In the genomic region with DNA sequence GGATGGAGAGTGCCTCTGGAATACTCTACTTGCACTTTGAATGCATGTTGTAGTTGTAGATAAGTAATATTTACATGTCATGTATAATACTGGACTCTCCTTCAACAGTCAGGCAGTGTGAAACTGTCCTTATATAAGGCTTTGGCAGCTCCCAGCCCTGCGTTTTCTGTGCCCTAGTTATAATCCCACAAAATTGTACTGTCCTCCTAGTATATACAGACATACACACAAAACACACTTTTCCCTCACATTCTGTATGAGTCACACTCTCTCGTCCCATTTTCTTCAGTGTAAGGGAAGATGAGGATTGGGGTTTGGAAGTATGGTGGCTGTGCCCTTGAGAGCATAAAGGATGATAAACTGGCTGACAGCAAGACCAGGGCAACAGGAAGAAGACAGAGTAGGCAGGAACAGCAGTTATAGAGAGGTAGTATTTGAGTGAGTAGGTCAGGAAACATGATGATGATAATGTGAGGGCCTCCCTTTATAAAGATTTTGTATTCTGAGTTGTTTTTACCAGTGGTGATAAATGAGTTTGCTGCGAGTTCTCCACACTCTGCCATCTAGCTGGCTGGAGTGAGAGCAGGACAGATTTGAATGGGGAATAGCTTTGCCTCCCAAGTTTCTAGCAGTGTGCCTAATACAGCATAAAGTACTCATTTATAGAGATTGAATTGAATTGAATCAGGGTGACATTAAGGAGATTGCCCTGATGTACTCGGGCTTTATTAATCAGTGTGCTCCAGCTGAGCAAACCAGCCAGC, we compare ENCODE assay signal across 15 cellular contexts. TPM values are rescaled to one million over a fixed set of nuclear protein-coding genes. Genes with fewer than 3 reads are reported as not detected.
DNase-seq lines count a peak whose midpoint lies in the region; ATAC-seq, FAIRE-seq and TF ChIP-seq lines count a peak whose summit lies in the region.
"Had no signal": no experiment of that assay in that cellular context is flagged by ENCODE, and none has a peak within 500 bp of the region (broad histone marks: within the 10 kb centered on the region; RNA-seq: fewer than 3 reads in every experiment).

No MANE protein-coding gene starts in this region.

- H3K27me3 Mint-ChIP-seq in activated naive CD8-positive, alpha-beta T cell treated with anti-CD3 and anti-CD28 coated beads for 36 hours, result no peaks in the 10 kb centered on the region
- H3K27me3 Mint-ChIP-seq: stimulated activated memory B cell treated with anti-CD40 and anti-IgM and Interleukin-4, amounts not matched to agents 10 μg/mL and 1 μg/mL and 100 μg/mL, for 72 hours had no signal

- H3K4me1 Mint-ChIP-seq in activated naive CD8-positive, alpha-beta T cell treated with anti-CD3 and anti-CD28 coated beads for 36 hours, result peaks cover 38% of the 10 kb centered on the region

- H3K27ac ChIP-seq in cardiac muscle cell, result peak overlapping the region; percentile 5
- H3K27ac ChIP-seq: heart right ventricle, SK-N-MC had no signal

- H3K27me3 ChIP-seq in cardiac muscle cell, result no peaks in the 10 kb centered on the region
- H3K27me3 ChIP-seq: heart right ventricle had no signal

- peak; percentile 50 for FAIRE-seq in urothelium cell line (lab: Jason Lieb, UNC)
- FAIRE-seq: endometrium had no signal

- no peaks in the 10 kb centered on the region for H3K36me3 ChIP-seq in cardiac muscle cell

- H3K36me3 Mint-ChIP-seq in activated naive CD8-positive, alpha-beta T cell treated with anti-CD3 and anti-CD28 coated beads for 36 hours, result peaks cover 28% of the 10 kb centered on the region

- peaks cover 17% of the 10 kb centered on the region for H3K4me1 ChIP-seq in cardiac muscle cell (ENCODE audit: low read depth)

- H3K27ac Mint-ChIP-seq in activated naive CD8-positive, alpha-beta T cell treated with anti-CD3 and anti-CD28 coated beads for 36 hours, result peak overlapping the region; percentile 40
- H3K27ac Mint-ChIP-seq: stimulated activated memory B cell treated with anti-CD40 and anti-IgM and Interleukin-4, amounts not matched to agents 10 μg/mL and 1 μg/mL and 100 μg/mL, for 72 hours had no signal

- no peak overlapping the region for H3K4me3 Mint-ChIP-seq in activated naive CD8-positive, alpha-beta T cell treated with anti-CD3 and anti-CD28 coated beads for 36 hours
- H3K4me3 Mint-ChIP-seq: stimulated activated memory B cell treated with anti-CD40 and anti-IgM and Interleukin-4, amounts not matched to agents 10 μg/mL and 1 μg/mL and 100 μg/mL, for 72 hours had no signal

- no peak overlapping the region for H3K4me3 ChIP-seq in cardiac muscle cell
- H3K4me3 ChIP-seq in fibroblast of pulmonary artery (replicated peaks; ENCODE audit: low read depth, low read length), result no peak overlapping the region
- H3K4me3 ChIP-seq: heart right ventricle, SK-N-MC had no signal

- intact Hi-C loops in Right ventricle myocardium superior (cut with DNase I), result no loop called here
- intact Hi-C loops in Right ventricle myocardium inferior (cut with DNase I), result no loop called here

- DNase-seq in cardiac muscle cell (ENCODE audit: low read depth in 1 of 2, low spot score in 1 of 2), result no peak
- no peak for DNase-seq in Right ventricle myocardium superior
- no peak for DNase-seq in activated naive CD8-positive, alpha-beta T cell treated with anti-CD3 and anti-CD28 coated beads for 36 hours
- DNase-seq in fibroblast of pulmonary artery (ENCODE audit: low read depth), result peak; percentile 5
- no peak for DNase-seq in urothelium cell line (ENCODE audit: low spot score)
- no peak for DNase-seq in COR-L47 (lab: John Stamatoyannopoulos, UW)
- DNase-seq in Right ventricle myocardium inferior (ENCODE audit: missing footprints), result no peak
- no peak for DNase-seq in GOT3 (lab: John Stamatoyannopoulos, UW)
- DNase-seq: AML-193; heart right ventricle; NCI-H1436; stimulated activated CD4-positive, alpha-beta T cell treated with anti-CD3 and anti-CD28 coated beads, Interleukin-1b, Interleukin-23, amount 100 ng/mL, for 48 hours had no signal

- no peaks in the 10 kb centered on the region for H3K9me3 Mint-ChIP-seq in activated naive CD8-positive, alpha-beta T cell treated with anti-CD3 and anti-CD28 coated beads for 36 hours
- H3K9me3 Mint-ChIP-seq: stimulated activated memory B cell treated with anti-CD40 and anti-IgM and Interleukin-4, amounts not matched to agents 10 μg/mL and 1 μg/mL and 100 μg/mL, for 72 hours had no signal

- ATAC-seq in Right ventricle myocardium superior (ENCODE audit: poor library complexity) (no peak), Right ventricle myocardium inferior (no peak)
- ATAC-seq: heart right ventricle; stimulated activated memory B cell treated with anti-CD40 and anti-IgM and Interleukin-4, amounts not matched to agents 10 μg/mL and 1 μg/mL and 100 μg/mL, for 72 hours had no signal

- no peaks in the 10 kb centered on the region for H3K9me3 ChIP-seq in cardiac muscle cell (ENCODE audit: low read depth)
- H3K9me3 ChIP-seq: heart right ventricle had no signal

- TF ChIP-seq CTCF in cardiac muscle cell (IDR thresholded peaks at IDR 0.05; ENCODE audit: low read depth, low read length), result no peak
- TF ChIP-seq CTCF in fibroblast of pulmonary artery (IDR thresholded peaks at IDR 0.05; ENCODE audit: low read length, missing control alignments), result no peak

RNA-seq across cellular contexts. Expression of gene CREBL2, which starts 5.0 kb away (rescaled TPM):
- total RNA-seq in cardiac muscle cell (16.0 and 18.3 TPM in 2 replicates), Right ventricle myocardium superior (16.7 TPM), Right ventricle myocardium inferior (15.9 TPM)
- 20.1 and 20.8 TPM in 2 replicates for polyA plus RNA-seq in cardiac muscle cell
- total RNA-seq in activated naive CD8-positive, alpha-beta T cell treated with anti-CD3 and anti-CD28 coated beads for 36 hours, result 10 to 100 TPM; 12.5 to 13.9 TPM

RNA-seq across cellular contexts. Expression of gene DUSP16, which starts 54.0 kb away (rescaled TPM):
- 17.3 and 28.1 TPM in 2 replicates for total RNA-seq in cardiac muscle cell
- polyA plus RNA-seq in cardiac muscle cell, result 5.2 and 5.9 TPM in 2 replicates
- total RNA-seq in Right ventricle myocardium superior, result 12.5 TPM
- 10 to 100 TPM; 21.6 to 24.4 TPM for total RNA-seq in activated naive CD8-positive, alpha-beta T cell treated with anti-CD3 and anti-CD28 coated beads for 36 hours
- total RNA-seq in Right ventricle myocardium inferior, result 11.6 TPM
